1 cellular context compared by ENCODE assay signal in genomic region chr2:42115588-42115987, GRCh38.
A peak's percentile ranks its signal among the peaks of the same experiment; 100 is the strongest.
TF ChIP-seq lines count a peak whose summit lies in the region.

No MANE protein-coding gene starts in this region.

TF ChIP-seq in HepG2, 621 proteins besides CTCF, POLR2A, EP300 and RAD21 (continues in another document):
- TF ChIP-seq GPN1 (CRISPR knock-in tag; IDR thresholded peaks at IDR 0.05; ENCODE audit: borderline replicate concordance) (no peak), HDAC6 (IDR thresholded peaks at IDR 0.05; ENCODE audit: low read depth, low read length) (no peak), ZFP37 (CRISPR knock-in tag; IDR thresholded peaks at IDR 0.05; ENCODE audit: borderline replicate concordance) (no peak), TFDP1 (CRISPR knock-in tag; IDR thresholded peaks at IDR 0.05; ENCODE audit: borderline replicate concordance) (no peak), EED (CRISPR knock-in tag; IDR thresholded peaks at IDR 0.05) (no peak), HMGXB3 (CRISPR knock-in tag; IDR thresholded peaks at IDR 0.05; ENCODE audit: borderline replicate concordance) (no peak), RARG (CRISPR knock-in tag; IDR thresholded peaks at IDR 0.05; ENCODE audit: low read depth) (no peak), ZFP82 (CRISPR knock-in tag; IDR thresholded peaks at IDR 0.05; ENCODE audit: borderline replicate concordance) (no peak), ZNF333 (CRISPR knock-in tag; IDR thresholded peaks at IDR 0.05; ENCODE audit: borderline replicate concordance) (peak; percentile 35; the same call in 1 of the 2 replicates), REPIN1 (CRISPR knock-in tag; IDR thresholded peaks at IDR 0.05; ENCODE audit: borderline replicate concordance, low read depth) (no peak), PCBP2 (optimal IDR thresholded peaks at IDR 0.05; ENCODE audit: low read depth, low read length, poor library complexity, severe bottlenecking) (no peak), MED8 (CRISPR knock-in tag; IDR thresholded peaks at IDR 0.05; ENCODE audit: insufficient replicate concordance) (peak; percentile 50), TAF15 (IDR thresholded peaks at IDR 0.05; ENCODE audit: low read depth, low read length, poor library complexity, severe bottlenecking) (no peak), ZNF775 (CRISPR knock-in tag; IDR thresholded peaks at IDR 0.05; ENCODE audit: borderline replicate concordance) (0 out of 2 replicates have a peak, but pooled peaks have one; percentile 39), KDM4B (CRISPR knock-in tag; IDR thresholded peaks at IDR 0.05) (no peak), ZNF281 (CRISPR knock-in tag; IDR thresholded peaks at IDR 0.05; ENCODE audit: borderline replicate concordance) (no peak), RBM22 (optimal IDR thresholded peaks at IDR 0.05; ENCODE audit: low read length) (no peak), NFAT5 (CRISPR knock-in tag; IDR thresholded peaks at IDR 0.05) (no peak), RARA (CRISPR knock-in tag; IDR thresholded peaks at IDR 0.05) (no peak), FOXA3 (CRISPR knock-in tag; IDR thresholded peaks at IDR 0.05) (no peak), ZNF557 (CRISPR knock-in tag; IDR thresholded peaks at IDR 0.05) (no peak), ZNF205 (CRISPR knock-in tag; IDR thresholded peaks at IDR 0.05) (no peak), ZNF367 (CRISPR knock-in tag; IDR thresholded peaks at IDR 0.05; ENCODE audit: borderline replicate concordance) (no peak), ZNF251 (CRISPR knock-in tag; IDR thresholded peaks at IDR 0.05) (no peak), SOX5 (CRISPR knock-in tag; IDR thresholded peaks at IDR 0.05; ENCODE audit: borderline replicate concordance) (no peak), ZNF121 (CRISPR knock-in tag; IDR thresholded peaks at IDR 0.05) (peak; percentile 97), ZNF431 (CRISPR knock-in tag; IDR thresholded peaks at IDR 0.05; ENCODE audit: borderline replicate concordance, low read depth) (no peak), SUZ12 (IDR thresholded peaks at IDR 0.05; ENCODE audit: low read depth, low read length) (no peak), ZNF816 (CRISPR knock-in tag; IDR thresholded peaks at IDR 0.05; ENCODE audit: borderline replicate concordance) (no peak), ZNF777 (CRISPR knock-in tag; IDR thresholded peaks at IDR 0.05) (no peak), ZNF687 (CRISPR knock-in tag; IDR thresholded peaks at IDR 0.05) (no peak), ZNF337 (CRISPR knock-in tag; IDR thresholded peaks at IDR 0.05; ENCODE audit: borderline replicate concordance, low read depth) (peak; percentile 10; the same call in 1 of the 2 replicates), KDM2A (CRISPR knock-in tag; IDR thresholded peaks at IDR 0.05; ENCODE audit: borderline replicate concordance, low read depth) (no peak), FOXC1 (CRISPR knock-in tag; IDR thresholded peaks at IDR 0.05; ENCODE audit: borderline replicate concordance) (no peak), ZNF17 (CRISPR knock-in tag; IDR thresholded peaks at IDR 0.05) (no peak), CC2D1A (CRISPR knock-in tag; IDR thresholded peaks at IDR 0.05) (no peak), ONECUT2 (CRISPR knock-in tag; IDR thresholded peaks at IDR 0.05) (no peak), RELA (CRISPR knock-in tag; IDR thresholded peaks at IDR 0.05) (no peak), ZNF510 (CRISPR knock-in tag; IDR thresholded peaks at IDR 0.05; ENCODE audit: low read depth) (peak; percentile 55; the same call in 1 of the 2 replicates), ZNF878 (CRISPR knock-in tag; IDR thresholded peaks at IDR 0.05) (no peak), LCORL (IDR thresholded peaks at IDR 0.05) (no peak), LCORL (CRISPR knock-in tag; IDR thresholded peaks at IDR 0.05) (no peak), PAF1 (CRISPR knock-in tag; IDR thresholded peaks at IDR 0.05) (no peak), STAG1 (CRISPR knock-in tag; IDR thresholded peaks at IDR 0.05) (no peak), KLF16 (CRISPR knock-in tag; IDR thresholded peaks at IDR 0.05) (no peak), ZNF44 (CRISPR knock-in tag; IDR thresholded peaks at IDR 0.05) (0 out of 2 replicates have a peak, but pooled peaks have one; percentile 44), MBD4 (IDR thresholded peaks at IDR 0.05; ENCODE audit: borderline replicate concordance, low read length) (no peak), MTERF4 (CRISPR knock-in tag; IDR thresholded peaks at IDR 0.05) (0 out of 2 replicates have a peak, but pooled peaks have one; percentile 30), DR1 (CRISPR knock-in tag; IDR thresholded peaks at IDR 0.05) (no peak)
